ENCODE assay signal across 8 cellular contexts in genomic region chr13:110713981-110714797, GRCh38. TPM values are rescaled to one million over a fixed set of nuclear protein-coding genes. Genes with fewer than 3 reads are reported as not detected.
DNase-seq lines count a peak whose midpoint lies in the region; ATAC-seq and TF ChIP-seq lines count a peak whose summit lies in the region.

No MANE protein-coding gene starts in this region.

- peak overlapping the region; percentile 20 to 88 for H3K14ac ChIP-seq in mesenchymal stem cell (ENCODE audit: low read length in 2 of 2)

- peak overlapping the region; percentile 32 for H4K8ac ChIP-seq in mesenchymal stem cell (ENCODE audit: low read length)

- H3K4me3 Mint-ChIP-seq in activated CD4-positive, alpha-beta memory T cell treated with anti-CD3 and anti-CD28 coated beads for 36 hours, result peak overlapping the region; percentile 96

- peak overlapping the region; percentile 72 for H3K4me3 ChIP-seq in NB4 (ENCODE audit: low read depth, low read length)
- peak overlapping the region; percentile 87 to 88 for H3K4me3 ChIP-seq in mesenchymal stem cell (ENCODE audit: insufficient read depth in 1 of 2, low read depth in 1 of 2, low read length in 2 of 2)

- H3K4me2 ChIP-seq in mesenchymal stem cell (ENCODE audit: low read length, poor library complexity, severe bottlenecking), result peak overlapping the region; percentile 78

- intact Hi-C loops in activated CD4-positive, alpha-beta memory T cell treated with anti-CD3 and anti-CD28 coated beads for 36 hours (cut with micrococcal nuclease), result loop anchor here (1.0 to 10.0 kb wide), 4 partner anchors 251 to 927 kb away; partner anchors contain the start of gene IRS2

- TF ChIP-seq CTCF in NB4 (IDR thresholded peaks at IDR 0.05; ENCODE audit: low read depth, low read length), result no peak

- peak overlapping the region; percentile 20 for H2BK15ac ChIP-seq in mesenchymal stem cell (ENCODE audit: low read depth, poor library complexity, severe bottlenecking)

- H3K4me1 Mint-ChIP-seq in activated CD4-positive, alpha-beta memory T cell treated with anti-CD3 and anti-CD28 coated beads for 36 hours (ENCODE audit: low read depth), result peaks cover 27% of the 10 kb centered on the region

- H2BK120ac ChIP-seq in mesenchymal stem cell (ENCODE audit: low read depth, low read length), result peak overlapping the region; percentile 92

- H2BK5ac ChIP-seq in mesenchymal stem cell (ENCODE audit: low read depth, low read length, poor library complexity, severe bottlenecking), result no peak overlapping the region

- TF ChIP-seq POLR2A in NB4 (IDR thresholded peaks at IDR 0.05; ENCODE audit: extremely low read depth, insufficient read length), result no peak

- no peak overlapping the region for H2AFZ ChIP-seq in mesenchymal stem cell (ENCODE audit: low read depth, low read length)

- no peaks in the 10 kb centered on the region for H3K9me3 Mint-ChIP-seq in activated CD4-positive, alpha-beta memory T cell treated with anti-CD3 and anti-CD28 coated beads for 36 hours

- POLR2A ChIA-PET in activated CD4-positive, alpha-beta memory T cell treated with anti-CD3 and anti-CD28 coated beads for 36 hours (lab: Charles Lee), result interaction anchor here (2.2 kb wide), 1 partner anchor 199 kb away, joined by 7 read pairs; no protein-coding TSS in a partner anchor

- H3K27me3 ChIP-seq in mesenchymal stem cell (ENCODE audit: control insufficient read depth in 1 of 2, insufficient read depth in 1 of 2, low read length in 2 of 2), result no peaks in the 10 kb centered on the region

- peak overlapping the region; percentile 98 for H3K27ac Mint-ChIP-seq in activated CD4-positive, alpha-beta memory T cell treated with anti-CD3 and anti-CD28 coated beads for 36 hours

- H2BK12ac ChIP-seq in mesenchymal stem cell (ENCODE audit: low read length in 2 of 2), result peak overlapping the region in 1 of 2 experiments; percentile 42

- DNase-seq in EL, result peak; percentile 48
- DNase-seq in NB4 (ENCODE audit: low read depth), result peak; percentile 79
- peak; percentile 81 for DNase-seq in activated CD4-positive, alpha-beta memory T cell treated with anti-CD3 and anti-CD28 coated beads for 36 hours
- peak; percentile 77 for DNase-seq in ecto neural progenitor cell (ENCODE audit: low spot score)
- DNase-seq in mesenchymal stem cell, result peak; percentile 55
- peak; percentile 60 for DNase-seq in stimulated activated CD8-positive, alpha-beta memory T cell treated with anti-CD3 and anti-CD28 coated beads, Interleukin-12 subunit alpha, Interleukin-12 subunit beta, amount 100 ng/mL, for 4 hours (ENCODE audit: low read depth)

- H3K79me1 ChIP-seq in mesenchymal stem cell (replicated peaks; ENCODE audit: low read length, poor library complexity, severe bottlenecking), result peaks cover 3% of the 10 kb centered on the region

- peak overlapping the region; percentile 19 for H4K91ac ChIP-seq in mesenchymal stem cell (ENCODE audit: low read length)

- H3K36me3 Mint-ChIP-seq in activated CD4-positive, alpha-beta memory T cell treated with anti-CD3 and anti-CD28 coated beads for 36 hours, result peaks cover 6% of the 10 kb centered on the region

- H3K36me3 ChIP-seq in mesenchymal stem cell (ENCODE audit: control insufficient read depth in 1 of 2, insufficient read depth in 2 of 2, low read depth in 1 of 2, low read length in 2 of 2), result peaks cover 2 to 3% of the 10 kb centered on the region in 2 experiments

- H3K18ac ChIP-seq in mesenchymal stem cell (ENCODE audit: low read depth in 1 of 2, low read length in 2 of 2), result peak overlapping the region; percentile 88 to 89

- ATAC-seq in GM21737 (IDR thresholded peaks at IDR 0.05; ENCODE audit: unreplicated experiment), result no peak
- ATAC-seq in HG03135 (IDR thresholded peaks at IDR 0.05; ENCODE audit: unreplicated experiment), result no peak

- H3K9me3 ChIP-seq in mesenchymal stem cell (ENCODE audit: control insufficient read depth, low read length), result no peaks in the 10 kb centered on the region

- H2AK5ac ChIP-seq in mesenchymal stem cell (ENCODE audit: low read length, severe bottlenecking), result no peak overlapping the region

- H3K27me3 Mint-ChIP-seq in activated CD4-positive, alpha-beta memory T cell treated with anti-CD3 and anti-CD28 coated beads for 36 hours, result no peaks in the 10 kb centered on the region

- H3K27ac ChIP-seq in mesenchymal stem cell (ENCODE audit: low read length, poor library complexity, severe bottlenecking), result peak overlapping the region; percentile 87

- CTCF ChIA-PET in activated CD4-positive, alpha-beta memory T cell treated with anti-CD3 and anti-CD28 coated beads for 36 hours (lab: Charles Lee), result no interaction called here

- peak overlapping the region; percentile 100 for H3K9ac ChIP-seq in mesenchymal stem cell (ENCODE audit: low read length)

- 1% methylated on average over 73 of the region's 86 CpGs for WGBS in mesenchymal stem cell

- H3K23ac ChIP-seq in mesenchymal stem cell (ENCODE audit: low read length in 2 of 2), result peak overlapping the region; percentile 23 to 99

- H3K4ac ChIP-seq in mesenchymal stem cell (ENCODE audit: low read depth in 1 of 2, low read length in 2 of 2), result peak overlapping the region; percentile 69 to 82

- H3K4me1 ChIP-seq in mesenchymal stem cell (ENCODE audit: control insufficient read depth, insufficient read depth, low read depth, low read length), result peaks cover 10% of the 10 kb centered on the region

RNA-seq across cellular contexts. Expression of gene ING1, which starts 0.7 kb away (rescaled TPM):
- total RNA-seq in activated CD4-positive, alpha-beta memory T cell treated with anti-CD3 and anti-CD28 coated beads for 36 hours, result 10 to 100 TPM; 18.4 to 18.7 TPM
- 12.8 TPM for polyA plus RNA-seq in mesenchymal stem cell (2013, experiment 1 of 2)
- polyA plus RNA-seq in mesenchymal stem cell (2013, experiment 2 of 2), result 12.5 TPM

RNA-seq across cellular contexts. Expression of gene CARS2, which starts 8.3 kb away (rescaled TPM):
- 10 to 100 TPM; 54.6 to 59.3 TPM for total RNA-seq in activated CD4-positive, alpha-beta memory T cell treated with anti-CD3 and anti-CD28 coated beads for 36 hours
- 49.5 TPM for polyA plus RNA-seq in mesenchymal stem cell (2013, experiment 1 of 2)
- polyA plus RNA-seq in mesenchymal stem cell (2013, experiment 2 of 2), result 46.4 TPM
